8 cellular contexts compared by ENCODE assay signal in the genomic region with DNA sequence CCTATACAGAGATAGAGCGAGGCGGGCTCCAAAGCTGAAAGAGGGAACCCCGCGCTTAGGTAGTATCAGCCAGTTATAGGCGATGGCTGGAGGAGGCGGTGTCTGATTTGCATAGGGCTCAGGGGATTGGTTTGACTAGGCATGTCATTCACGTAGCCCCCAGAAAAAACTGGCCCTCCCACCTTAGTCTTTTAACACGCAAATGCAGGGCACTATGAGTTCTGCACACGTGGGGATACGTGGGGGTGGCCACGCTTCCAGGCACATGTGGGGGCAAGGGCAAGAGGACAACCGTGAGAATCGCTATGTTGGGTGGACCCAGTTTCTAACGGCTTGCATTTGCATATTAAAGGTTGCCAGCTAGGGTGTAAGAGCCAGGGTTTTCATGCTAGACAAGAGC. TPM values are rescaled to one million over a fixed set of nuclear protein-coding genes. Genes with fewer than 3 reads are reported as not detected.
DNase-seq lines count a peak whose midpoint lies in the region; ATAC-seq and TF ChIP-seq lines count a peak whose summit lies in the region.

No MANE protein-coding gene starts in this region.

- H3K27me3 ChIP-seq in left lung = no peaks in the 10 kb centered on the region

- H3K4me3 ChIP-seq in choroid plexus epithelial cell (ENCODE audit: low read depth, low read length) (peak overlapping the region; percentile 51), left lung (no peak overlapping the region)

- H3K36me3 ChIP-seq in left lung = no peaks in the 10 kb centered on the region

- no peak overlapping the region for H3K27ac Mint-ChIP-seq in type B pancreatic cell

- no peaks in the 10 kb centered on the region for H3K36me3 Mint-ChIP-seq in type B pancreatic cell

- H3K9me3 ChIP-seq in left lung = no peaks in the 10 kb centered on the region

- no peaks in the 10 kb centered on the region for H3K4me1 ChIP-seq in left lung

- H3K4me3 Mint-ChIP-seq in type B pancreatic cell = peak overlapping the region; percentile 66

- peak; percentile 82 for ATAC-seq in left lung
- ATAC-seq in GM18520 (IDR thresholded peaks at IDR 0.05; ENCODE audit: unreplicated experiment) = no peak

- no peak overlapping the region for H3K27ac ChIP-seq in left lung

- intact Hi-C loops in left lung (cut with DNase I) = no loop called here

- TF ChIP-seq CTCF in choroid plexus epithelial cell (conservative IDR thresholded peaks at IDR 0.05; ENCODE audit: low read depth, low read length) (no peak), left lung (IDR thresholded peaks at IDR 0.05) (no peak), type B pancreatic cell (conservative IDR thresholded peaks at IDR 0.05) (no peak)

- H3K27me3 Mint-ChIP-seq in type B pancreatic cell = peaks cover 2% of the 10 kb centered on the region

- H3K9me3 Mint-ChIP-seq in type B pancreatic cell = peaks cover 8% of the 10 kb centered on the region

- peak; percentile 39 for DNase-seq in activated gamma-delta T cell treated with Interleukin-2 at 50 U/mL for 16 hours
- DNase-seq in activated gamma-delta T cell (lab: John Stamatoyannopoulos, UW) = no peak
- DNase-seq in choroid plexus epithelial cell (ENCODE audit: low read depth) = peak; percentile 58
- peak in 1 of 2 donors; percentile 38 for DNase-seq in left lung
- no peak for DNase-seq in type B pancreatic cell (ENCODE audit: extremely low spot score, unreplicated experiment)
- DNase-seq in NK-92 (lab: John Stamatoyannopoulos, UW; ENCODE audit: unreplicated experiment) = no peak
- no peak for DNase-seq in HT-29 (ENCODE audit: low spot score)

- H3K4me1 Mint-ChIP-seq in type B pancreatic cell (ENCODE audit: unreplicated experiment) = no peaks in the 10 kb centered on the region

RNA-seq across cellular contexts. Expression of gene MSTN, which starts 56.7 kb away (rescaled TPM):
- under 1 TPM in 1 of 2 donors, not detected in 1; 0.12 TPM for total RNA-seq in left lung
- total RNA-seq in type B pancreatic cell (ENCODE audit: low replicate concordance) = 1.4 TPM in 1 of 2 replicates, not detected in the other
- total RNA-seq in HT-29 (2014; rRNA removed; shearing (Covaris generic)) = not detected in 2 replicates

Comparison
In these comparisons a context has a peak if more than half of its experiments do, and no peak if none do; other contexts are left out.
1. DNase-seq: peak in activated gamma-delta T cell treated with Interleukin-2 at 50 U/mL for 16 hours (single experiment) and choroid plexus epithelial cell (single experiment); none in activated gamma-delta T cell (single experiment), type B pancreatic cell (single experiment), NK-92 (single experiment) and HT-29 (single experiment).